In genomic region chr5:143536364-143536763, GRCh38 we compare ENCODE assay signal across 14 cellular contexts.
DNase-seq lines count a peak whose midpoint lies in the region; ATAC-seq, FAIRE-seq and TF ChIP-seq lines count a peak whose summit lies in the region.
"Had no signal": no experiment of that assay in that cellular context is flagged by ENCODE, and none has a peak within 500 bp of the region (broad histone marks: within the 10 kb centered on the region; RNA-seq: fewer than 3 reads in every experiment).

No MANE protein-coding gene starts in this region.

- FAIRE-seq in HTR-8/SVneo (lab: Jason Lieb, UNC): peak; percentile 80
- FAIRE-seq: colon had no signal

- ATAC-seq in HG02981 (IDR thresholded peaks at IDR 0.05; ENCODE audit: unreplicated experiment): no peak
- ATAC-seq in activated CD8-positive, alpha-beta T cell treated with anti-CD3 and anti-CD28 coated beads, Interleukin-2, amount 10 ng/mL, durations not matched to agents 7 days and 5 days: no peak

- peaks cover 5% of the 10 kb centered on the region for H3K9me3 Mint-ChIP-seq in chondrocyte (ENCODE audit: low read depth)
- no peaks in the 10 kb centered on the region for H3K9me3 Mint-ChIP-seq in activated CD8-positive, alpha-beta T cell treated with anti-CD3 and anti-CD28 coated beads, Interleukin-2, amount 10 ng/mL, durations not matched to agents 7 days and 5 days (ENCODE audit: insufficient read depth)

- H3K9me3 ChIP-seq in AG04450 (ENCODE audit: control insufficient read depth, insufficient read depth, low read length) (peaks cover 3% of the 10 kb centered on the region), mesodermal cell (ENCODE audit: control insufficient read depth, low read length) (peaks cover 4% of the 10 kb centered on the region)
- H3K9me3 ChIP-seq: HAP-1 had no signal

- H3K27ac Mint-ChIP-seq in chondrocyte (ENCODE audit: unreplicated experiment): peak overlapping the region; percentile 82
- H3K27ac Mint-ChIP-seq in activated CD8-positive, alpha-beta T cell treated with anti-CD3 and anti-CD28 coated beads, Interleukin-2, amount 10 ng/mL, durations not matched to agents 7 days and 5 days: no peak overlapping the region
- H3K27ac Mint-ChIP-seq: stimulated activated naive CD8-positive, alpha-beta T cell treated with anti-CD3 and anti-CD28 coated beads, Interleukin-15, Interleukin-2, amounts not matched to agents 100 ng/mL and 50 ng/mL, for 24 hours had no signal

- peaks cover 16% of the 10 kb centered on the region for H3K4me1 ChIP-seq in mesodermal cell (ENCODE audit: control insufficient read depth, insufficient read depth, low read length, poor library complexity, severe bottlenecking)
- H3K4me1 ChIP-seq: HAP-1 had no signal

- H3K27me3 ChIP-seq in AG04450 (ENCODE audit: control insufficient read depth, insufficient read depth, low read length): no peaks in the 10 kb centered on the region

- 77 to 88% methylated on average over 3 of the region's 3 CpGs for WGBS in mesodermal cell (ENCODE audit: insufficient coverage in 2 of 2), 2 experiments

- POLR2A ChIA-PET in AG04450 (lab: Yijun Ruan, JAX): interaction anchor here (1.4 kb wide), 1 partner anchor 18 kb away, joined by 10 read pairs; no protein-coding TSS in a partner anchor
- POLR2A ChIA-PET in activated CD8-positive, alpha-beta T cell treated with anti-CD3 and anti-CD28 coated beads, Interleukin-2, amount 10 ng/mL, durations not matched to agents 7 days and 5 days (lab: Charles Lee): no interaction called here

- H3K36me3 Mint-ChIP-seq in chondrocyte (ENCODE audit: low read depth): no peaks in the 10 kb centered on the region
- H3K36me3 Mint-ChIP-seq in activated CD8-positive, alpha-beta T cell treated with anti-CD3 and anti-CD28 coated beads, Interleukin-2, amount 10 ng/mL, durations not matched to agents 7 days and 5 days (ENCODE audit: low read depth): no peaks in the 10 kb centered on the region

- DNase-seq in AG04450 (ENCODE audit: low read depth, low spot score) (peak; percentile 96), HTR-8/SVneo (ENCODE audit: insufficient read length, low spot score) (peak; percentile 53), chondrocyte (ENCODE audit: low spot score) (no peak), superior temporal gyrus (ENCODE audit: extremely low spot score) (no peak)
- no peak for DNase-seq in stimulated activated CD4-positive, alpha-beta T cell treated with anti-CD3 and anti-CD28 coated beads, Interleukin-2, amount 100 ng/mL, for 48 hours
- no peak for DNase-seq in activated CD8-positive, alpha-beta T cell treated with anti-CD3 and anti-CD28 coated beads, Interleukin-2, amount 10 ng/mL, durations not matched to agents 7 days and 5 days
- DNase-seq: COR-L47, NCI-H1694 treated with DMSO at 0.1 percent for 48 hours, SIG-M5 had no signal

- H3K27me3 Mint-ChIP-seq in chondrocyte (ENCODE audit: low read depth): no peaks in the 10 kb centered on the region
- no peaks in the 10 kb centered on the region for H3K27me3 Mint-ChIP-seq in activated CD8-positive, alpha-beta T cell treated with anti-CD3 and anti-CD28 coated beads, Interleukin-2, amount 10 ng/mL, durations not matched to agents 7 days and 5 days (ENCODE audit: low read depth)

- H3K4me3 ChIP-seq in AG04450 (ENCODE audit: low read depth, low read length) (no peak overlapping the region), mesodermal cell (ENCODE audit: extremely low read depth, insufficient read depth, low read length, poor library complexity, severe bottlenecking) (no peak overlapping the region)
- H3K4me3 ChIP-seq: HAP-1 had no signal

- CTCF ChIA-PET in AG04450 (lab: Charles Lee): interaction anchor here (1.5 kb wide), 1 partner anchor 289 kb away, joined by 6 read pairs; no protein-coding TSS in a partner anchor
- CTCF ChIA-PET in activated CD8-positive, alpha-beta T cell treated with anti-CD3 and anti-CD28 coated beads, Interleukin-2, amount 10 ng/mL, durations not matched to agents 7 days and 5 days (lab: Charles Lee): no interaction called here

- no peaks in the 10 kb centered on the region for H3K36me3 ChIP-seq in mesodermal cell (ENCODE audit: control insufficient read depth, insufficient read depth, low read length)
- H3K36me3 ChIP-seq: HAP-1 had no signal

- H3K4me1 Mint-ChIP-seq in chondrocyte (ENCODE audit: low read depth): peaks cover 14% of the 10 kb centered on the region
- H3K4me1 Mint-ChIP-seq in activated CD8-positive, alpha-beta T cell treated with anti-CD3 and anti-CD28 coated beads, Interleukin-2, amount 10 ng/mL, durations not matched to agents 7 days and 5 days (ENCODE audit: low read depth): no peaks in the 10 kb centered on the region

- TF ChIP-seq CTCF in AG04450 (IDR thresholded peaks at IDR 0.05; ENCODE audit: low read depth, low read length): 0 out of 2 replicates have a peak, but pooled peaks have one; percentile 1
- TF ChIP-seq CTCF in chondrocyte (IDR thresholded peaks at IDR 0.05): no peak

- H3K4me3 Mint-ChIP-seq in chondrocyte (ENCODE audit: unreplicated experiment): no peak overlapping the region
- no peak overlapping the region for H3K4me3 Mint-ChIP-seq in activated CD8-positive, alpha-beta T cell treated with anti-CD3 and anti-CD28 coated beads, Interleukin-2, amount 10 ng/mL, durations not matched to agents 7 days and 5 days
- H3K4me3 Mint-ChIP-seq: stimulated activated naive CD8-positive, alpha-beta T cell treated with anti-CD3 and anti-CD28 coated beads, Interleukin-15, Interleukin-2, amounts not matched to agents 100 ng/mL and 50 ng/mL, for 24 hours had no signal

- H3K27ac ChIP-seq in AG04450 (ENCODE audit: low read depth, low read length) (peak overlapping the region; percentile 93), mesodermal cell (ENCODE audit: low read depth, low read length, severe bottlenecking) (peak overlapping the region; percentile 72)

Comparison
In these comparisons a context has a peak if more than half of its experiments do, and no peak if none do; other contexts are left out.
1. DNase-seq: peak in AG04450 (single experiment) and HTR-8/SVneo (single experiment); none in chondrocyte (single experiment), stimulated activated CD4-positive, alpha-beta T cell treated with anti-CD3 and anti-CD28 coated beads, Interleukin-2, amount 100 ng/mL, for 48 hours (0 of 2), activated CD8-positive, alpha-beta T cell treated with anti-CD3 and anti-CD28 coated beads, Interleukin-2, amount 10 ng/mL, durations not matched to agents 7 days and 5 days (single experiment) and superior temporal gyrus (single experiment).